Comparison of ENCODE assay signal across 1 cellular context in the genomic region with DNA sequence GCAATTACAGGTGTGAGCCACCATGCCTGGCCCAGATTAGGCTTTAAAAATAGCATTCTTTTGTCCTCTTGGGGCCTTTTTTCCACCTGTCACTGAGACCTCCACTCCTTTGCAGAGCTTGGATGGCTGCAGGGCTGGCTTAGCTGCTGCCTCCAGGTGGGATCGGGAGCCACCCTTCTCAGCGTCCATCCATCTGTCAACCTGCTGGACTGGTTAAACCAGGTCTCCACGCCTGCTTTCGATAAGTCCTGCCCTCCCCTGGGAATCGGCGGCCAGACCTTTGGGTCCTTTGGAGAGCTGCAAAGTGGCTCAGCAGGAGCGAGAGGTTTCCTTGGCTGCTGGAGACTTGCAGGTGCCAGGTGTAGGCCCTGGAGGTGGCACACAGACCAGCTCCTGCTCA.
TF ChIP-seq lines count a peak whose summit lies in the region.

No MANE protein-coding gene starts in this region.

TF ChIP-seq in H1, 55 proteins besides CTCF, POLR2A, EP300 and RAD21:
- no peak for TF ChIP-seq MAFK (IDR thresholded peaks at IDR 0.05; ENCODE audit: low read depth, low read length)
- TF ChIP-seq KDM1A (IDR thresholded peaks at IDR 0.05; ENCODE audit: borderline replicate concordance, low read length), result no peak
- no peak for TF ChIP-seq RFX5 (IDR thresholded peaks at IDR 0.05; ENCODE audit: borderline replicate concordance, low read depth, low read length)
